In the genomic region with DNA sequence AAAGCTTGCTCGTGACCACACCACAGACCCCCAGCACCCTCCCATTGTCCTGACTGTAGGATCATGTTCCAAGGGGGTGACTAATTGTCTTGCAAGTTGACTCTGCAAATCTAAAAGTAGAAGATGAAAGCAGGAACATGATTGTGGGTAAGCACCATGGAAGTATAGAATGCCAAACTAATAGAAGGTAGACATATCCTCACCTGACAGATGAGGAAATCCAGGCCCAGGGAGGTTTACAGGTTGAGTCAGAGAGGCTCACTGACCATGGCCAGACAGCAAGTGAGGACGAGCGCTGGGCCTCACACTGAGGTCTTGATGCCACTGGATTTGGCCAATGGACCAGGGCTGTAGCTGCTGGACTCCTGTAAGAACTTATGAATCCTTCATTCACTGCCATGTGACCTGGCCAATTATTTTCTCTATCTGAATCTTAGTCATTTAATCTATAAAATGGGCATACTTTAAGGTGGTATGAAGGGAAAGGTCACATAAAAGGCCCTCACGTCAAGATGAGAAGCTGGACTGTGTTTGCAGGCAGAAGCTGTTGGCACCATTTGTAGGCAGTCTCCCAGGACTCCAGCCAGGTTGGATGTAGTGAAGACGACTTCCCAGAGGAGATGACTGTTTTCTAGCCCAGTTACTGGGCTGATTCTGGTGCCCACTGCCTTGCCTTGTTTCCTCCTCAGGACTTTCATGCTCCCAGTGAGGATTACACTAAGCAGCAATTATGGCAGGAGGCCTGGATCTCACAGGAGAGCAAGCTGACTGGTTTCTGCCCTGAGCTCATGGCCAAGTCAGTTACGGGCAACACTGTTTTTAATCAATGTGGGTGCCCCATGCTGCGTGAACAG, we compare ENCODE assay signal across 14 cellular contexts. TPM values are rescaled to one million over a fixed set of nuclear protein-coding genes. Genes with fewer than 3 reads are reported as not detected.
DNase-seq lines count a peak whose midpoint lies in the region; ATAC-seq and TF ChIP-seq lines count a peak whose summit lies in the region.
"Had no signal": no experiment of that assay in that cellular context is flagged by ENCODE, and none has a peak within 500 bp of the region (broad histone marks: within the 10 kb centered on the region; RNA-seq: fewer than 3 reads in every experiment).

No MANE protein-coding gene starts in this region.

- TF ChIP-seq EP300 in esophagus muscularis mucosa (IDR thresholded peaks at IDR 0.05) = no peak

- WGBS in esophagus muscularis mucosa = 76% methylated on average over 7 of the region's 7 CpGs

- CTCF ChIA-PET in HEK293T (lab: Yijun Ruan, JAX) = interaction anchor here (1.1 kb wide), 1 partner anchor 36 kb away, joined by 3 read pairs; no protein-coding TSS in a partner anchor
- CTCF ChIA-PET in CD8-positive, alpha-beta T cell (lab: Charles Lee) = interaction anchor here (1.1 kb wide), 1 partner anchor 9 kb away, joined by 3 read pairs; no protein-coding TSS in a partner anchor

- H3K4me3 Mint-ChIP-seq in CD8-positive, alpha-beta T cell = no peak overlapping the region
- H3K4me3 Mint-ChIP-seq: CD4-positive, CD25-positive, alpha-beta regulatory T cell; GM23338 had no signal

- H3K36me3 Mint-ChIP-seq in CD8-positive, alpha-beta T cell = no peaks in the 10 kb centered on the region
- H3K36me3 Mint-ChIP-seq: CD4-positive, CD25-positive, alpha-beta regulatory T cell had no signal

- H3K4me1 ChIP-seq in esophagus muscularis mucosa = no peaks in the 10 kb centered on the region
- H3K4me1 ChIP-seq in CD8-positive, alpha-beta T cell (ENCODE audit: insufficient read depth, low read length) = peaks cover 8% of the 10 kb centered on the region
- H3K4me1 ChIP-seq: BE2C, Caco-2 had no signal

- ATAC-seq in CD8-positive, alpha-beta T cell = no peak
- ATAC-seq: GM23338 had no signal

- H3K4me1 Mint-ChIP-seq in CD8-positive, alpha-beta T cell (ENCODE audit: low read depth) = no peaks in the 10 kb centered on the region
- H3K4me1 Mint-ChIP-seq: GM23338 had no signal

- no peaks in the 10 kb centered on the region for H3K9me3 ChIP-seq in esophagus muscularis mucosa
- H3K9me3 ChIP-seq in CD8-positive, alpha-beta T cell (ENCODE audit: low read length) = no peaks in the 10 kb centered on the region
- H3K9me3 ChIP-seq: BE2C, Caco-2 had no signal

- H3K9me3 Mint-ChIP-seq in CD8-positive, alpha-beta T cell = no peaks in the 10 kb centered on the region

- no peaks in the 10 kb centered on the region for H3K27me3 ChIP-seq in H7 (ENCODE audit: control insufficient read depth, insufficient read depth, low read length)
- H3K27me3 ChIP-seq in esophagus muscularis mucosa = peaks cover 0 to 4% (median 0%) of the 10 kb centered on the region in 4 donors
- H3K27me3 ChIP-seq in CD8-positive, alpha-beta T cell (ENCODE audit: insufficient read depth, low read length) = no peaks in the 10 kb centered on the region
- H3K27me3 ChIP-seq: BE2C had no signal

- TF ChIP-seq POLR2A in esophagus muscularis mucosa (IDR thresholded peaks at IDR 0.05; ENCODE audit: low read depth) = no peak

- TF ChIP-seq CTCF in esophagus muscularis mucosa (IDR thresholded peaks at IDR 0.05) = no peak
- no peak for TF ChIP-seq CTCF in CD8-positive, alpha-beta T cell (IDR thresholded peaks at IDR 0.05)

- no peak overlapping the region for H3K4me3 ChIP-seq in H7 (ENCODE audit: insufficient read depth, low read depth, low read length)
- H3K4me3 ChIP-seq in esophagus muscularis mucosa = no peak overlapping the region
- no peak overlapping the region for H3K4me3 ChIP-seq in CD8-positive, alpha-beta T cell (ENCODE audit: low read depth, low read length)
- H3K4me3 ChIP-seq: GM23338 had no signal

- intact Hi-C loops in esophagus muscularis mucosa (cut with DNase I) = no loop called here
- intact Hi-C loops in CD8-positive, alpha-beta T cell (cut with DNase I, micrococcal nuclease) = no loop called here

- POLR2A ChIA-PET in HEK293T (lab: Yijun Ruan, JAX) = no interaction called here
- POLR2A ChIA-PET in CD8-positive, alpha-beta T cell (lab: Charles Lee) = no interaction called here

- no peak overlapping the region for H3K27ac Mint-ChIP-seq in CD8-positive, alpha-beta T cell
- H3K27ac Mint-ChIP-seq: CD4-positive, CD25-positive, alpha-beta regulatory T cell; GM23338 had no signal

- no peaks in the 10 kb centered on the region for H3K27me3 Mint-ChIP-seq in CD8-positive, alpha-beta T cell (ENCODE audit: low read depth)
- H3K27me3 Mint-ChIP-seq: CD4-positive, CD25-positive, alpha-beta regulatory T cell had no signal

- H3K27ac ChIP-seq in esophagus muscularis mucosa (replicated peaks in 1 of 4) = no peak overlapping the region
- no peak overlapping the region for H3K27ac ChIP-seq in CD8-positive, alpha-beta T cell (ENCODE audit: low read depth, low read length)

- no peaks in the 10 kb centered on the region for H3K36me3 ChIP-seq in H7 (replicated peaks; ENCODE audit: control insufficient read depth, insufficient read depth, low read length)
- H3K36me3 ChIP-seq in esophagus muscularis mucosa = no peaks in the 10 kb centered on the region
- H3K36me3 ChIP-seq in CD8-positive, alpha-beta T cell (ENCODE audit: insufficient read depth, low read length) = no peaks in the 10 kb centered on the region
- H3K36me3 ChIP-seq: BE2C had no signal

- DNase-seq in H7 (peak; percentile 3), HEK293T (ENCODE audit: extremely low spot score) (peak; percentile 4), esophagus muscularis mucosa (ENCODE audit: extremely low spot score) (peak; percentile 70), kidney tubule cell (ENCODE audit: low spot score) (peak; percentile 58)
- DNase-seq in stimulated activated CD4-positive, alpha-beta T cell treated with anti-CD3 and anti-CD28 coated beads, Interleukin-12 subunit alpha, Interleukin-12 subunit beta, amount 100 ng/mL, for 4 hours = no peak
- DNase-seq in effector CD4-positive, alpha-beta T cell = no peak
- DNase-seq in CD8-positive, alpha-beta T cell = no peak
- DNase-seq: ACHN; BE2C; C1 segment of cervical spinal cord; Caco-2; CD4-positive, CD25-positive, alpha-beta regulatory T cell had no signal

TF ChIP-seq in HEK293T, 16 proteins besides CTCF, POLR2A, EP300 and RAD21:
- TF ChIP-seq NFRKB (IDR thresholded peaks at IDR 0.05) (no peak), FOXK2 (IDR thresholded peaks at IDR 0.05) (no peak), FOXA1 (IDR thresholded peaks at IDR 0.05) (no peak), HDGF (IDR thresholded peaks at IDR 0.05; ENCODE audit: borderline replicate concordance) (no peak), FOXM1 (IDR thresholded peaks at IDR 0.05; ENCODE audit: borderline replicate concordance) (no peak), SUZ12 (IDR thresholded peaks at IDR 0.05) (no peak), ELF4 (IDR thresholded peaks at IDR 0.05) (no peak), SP1 (IDR thresholded peaks at IDR 0.05) (no peak), ARNT (IDR thresholded peaks at IDR 0.05) (no peak)
- TF ChIP-seq, protein P1, sequence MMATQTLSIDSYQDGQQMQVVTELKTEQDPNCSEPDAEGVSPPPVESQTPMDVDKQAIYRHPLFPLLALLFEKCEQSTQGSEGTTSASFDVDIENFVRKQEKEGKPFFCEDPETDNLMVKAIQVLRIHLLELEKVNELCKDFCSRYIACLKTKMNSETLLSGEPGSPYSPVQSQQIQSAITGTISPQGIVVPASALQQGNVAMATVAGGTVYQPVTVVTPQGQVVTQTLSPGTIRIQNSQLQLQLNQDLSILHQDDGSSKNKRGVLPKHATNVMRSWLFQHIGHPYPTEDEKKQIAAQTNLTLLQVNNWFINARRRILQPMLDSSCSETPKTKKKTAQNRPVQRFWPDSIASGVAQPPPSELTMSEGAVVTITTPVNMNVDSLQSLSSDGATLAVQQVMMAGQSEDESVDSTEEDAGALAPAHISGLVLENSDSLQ (IDR thresholded peaks at IDR 0.05) = no peak

RNA-seq across cellular contexts. Expression of gene GAB4, which starts 54.6 kb away (rescaled TPM):
- 0.18 and 0.21 TPM in 2 replicates for total RNA-seq in H7 (2014; rRNA removed; shearing (Covaris generic))
- not detected for total RNA-seq in esophagus muscularis mucosa
- under 1 TPM in 1 of 2 experiments, not detected in 1; 0.16 TPM for total RNA-seq in CD8-positive, alpha-beta T cell
- total RNA-seq: Caco-2; CD4-positive, CD25-positive, alpha-beta regulatory T cell; HT-29 had no signal

Comparison
In these comparisons a context has a peak if more than half of its experiments do, and no peak if none do; other contexts are left out.
1. DNase-seq: peak in H7 (single experiment), HEK293T (single experiment), esophagus muscularis mucosa (single experiment) and kidney tubule cell (single experiment); none in stimulated activated CD4-positive, alpha-beta T cell treated with anti-CD3 and anti-CD28 coated beads, Interleukin-12 subunit alpha, Interleukin-12 subunit beta, amount 100 ng/mL, for 4 hours (single experiment), effector CD4-positive, alpha-beta T cell (single experiment) and CD8-positive, alpha-beta T cell (0 of 7).